In genomic region chr2:159759577-159759976, GRCh38 we compare ENCODE assay signal across 19 cellular contexts. TPM values are rescaled to one million over a fixed set of nuclear protein-coding genes. Genes with fewer than 3 reads are reported as not detected.
A peak's percentile ranks its signal among the peaks of the same experiment; 100 is the strongest.
DNase-seq lines count a peak whose midpoint lies in the region; ATAC-seq and TF ChIP-seq lines count a peak whose summit lies in the region.
"Had no signal": no experiment of that assay in that cellular context is flagged by ENCODE, and none has a peak within 500 bp of the region (broad histone marks: within the 10 kb centered on the region; RNA-seq: fewer than 3 reads in every experiment).

No MANE protein-coding gene starts in this region.

- H3K27ac ChIP-seq in VCaP (peak overlapping the region; percentile 29; the same call in 1 of the 2 replicates), epithelial cell of prostate (peak overlapping the region; percentile 68), thyroid gland (peak overlapping the region; percentile 53 to 60 (median 54))
- H3K27ac ChIP-seq: PC-9, SJSA1 had no signal

- H3K27me3 ChIP-seq in thyroid gland: no peaks in the 10 kb centered on the region
- H3K27me3 ChIP-seq: BE2C, SJSA1 had no signal

- no peak for DNase-seq in epithelial cell of prostate (ENCODE audit: low read depth, low spot score)
- DNase-seq in thyroid gland: no peak
- DNase-seq in 8988T: no peak
- DNase-seq: BE2C; CD4-positive, alpha-beta memory T cell; DMS79 treated with DMSO at 0.1 percent for 48 hours; H9; NCI-H1048; NCI-H146; NCI-H2081; NCI-H748 treated with DMSO at 0.1 percent for 48 hours; PC-9 had no signal

- no peaks in the 10 kb centered on the region for H3K27me3 Mint-ChIP-seq in IgD-negative memory B cell
- H3K27me3 Mint-ChIP-seq: CD4-positive, alpha-beta memory T cell had no signal

- peaks cover 8% of the 10 kb centered on the region for H3K36me3 Mint-ChIP-seq in IgD-negative memory B cell

- WGBS in thyroid gland, 2 donors: 48 to 54% methylated on average over 3 of the region's 3 CpGs

- H3K9me3 Mint-ChIP-seq in IgD-negative memory B cell: peaks cover 0 to 2% (median 0%) of the 10 kb centered on the region in 3 donors
- H3K9me3 Mint-ChIP-seq: CD4-positive, alpha-beta memory T cell; H9 had no signal

- no peak for TF ChIP-seq POLR2A in thyroid gland (IDR thresholded peaks at IDR 0.05)

- no peak overlapping the region for H3K4me3 Mint-ChIP-seq in IgD-negative memory B cell
- H3K4me3 Mint-ChIP-seq: CD4-positive, alpha-beta memory T cell; H9 had no signal

- H3K36me3 ChIP-seq in thyroid gland: no peaks in the 10 kb centered on the region

- H3K4me1 Mint-ChIP-seq in IgD-negative memory B cell: no peaks in the 10 kb centered on the region
- H3K4me1 Mint-ChIP-seq: H9 had no signal

- intact Hi-C loops in thyroid gland (cut with DNase I): no loop called here

- peaks cover 13 to 44% of the 10 kb centered on the region in 2 donors for H3K4me1 ChIP-seq in thyroid gland
- H3K4me1 ChIP-seq: BE2C had no signal

- H3K27ac Mint-ChIP-seq in IgD-negative memory B cell: peak overlapping the region in 2 of 3 donors; percentile 46 to 69

- no peak for TF ChIP-seq CTCF in VCaP (conservative IDR thresholded peaks at IDR 0.05)
- TF ChIP-seq CTCF in thyroid gland (IDR thresholded peaks at IDR 0.05): no peak

- no peaks in the 10 kb centered on the region for H3K9me3 ChIP-seq in thyroid gland
- H3K9me3 ChIP-seq: BE2C, SJSA1 had no signal

- no peak overlapping the region for H3K4me3 ChIP-seq in thyroid gland (replicated peaks in 1 of 3)
- H3K4me3 ChIP-seq: K562, PC-9, SJSA1 had no signal

- ATAC-seq in HG03039 (IDR thresholded peaks at IDR 0.05; ENCODE audit: unreplicated experiment) (no peak), GM21619 (IDR thresholded peaks at IDR 0.05; ENCODE audit: unreplicated experiment) (no peak)
- ATAC-seq: K562 had no signal

RNA-seq across cellular contexts. Expression of gene CD302, which starts 38.4 kb away (rescaled TPM):
- 0.11 TPM for polyA plus RNA-seq in IgD-negative memory B cell
- total RNA-seq in thyroid gland: 100 to 1,000 TPM in 1 of 4 donors, 10 to 100 TPM in 3; 64.4 to 122 (median 77.6) TPM
- total RNA-seq: G401 had no signal

RNA-seq across cellular contexts. Expression of gene MARCHF7, which starts 47.3 kb away (rescaled TPM):
- 141 TPM for polyA plus RNA-seq in IgD-negative memory B cell
- 100 to 1,000 TPM; 105 to 203 (median 132) TPM for total RNA-seq in thyroid gland
